Comparison of ENCODE assay signal across 11 cellular contexts in genomic region chr5:132677191-132677590, GRCh38. TPM values are rescaled to one million over a fixed set of nuclear protein-coding genes. Genes with fewer than 3 reads are reported as not detected.
A peak's percentile ranks its signal among the peaks of the same experiment; 100 is the strongest.
DNase-seq lines count a peak whose midpoint lies in the region; ATAC-seq and TF ChIP-seq lines count a peak whose summit lies in the region.
"Had no signal": no experiment of that assay in that cellular context is flagged by ENCODE, and none has a peak within 500 bp of the region (broad histone marks: within the 10 kb centered on the region; RNA-seq: fewer than 3 reads in every experiment).

No MANE protein-coding gene starts in this region.

- H3K36me3 Mint-ChIP-seq in endothelial cell (ENCODE audit: low read depth, unreplicated experiment): peaks cover 4% of the 10 kb centered on the region
- no peaks in the 10 kb centered on the region for H3K36me3 Mint-ChIP-seq in nephron (ENCODE audit: low read depth)

- no peak for ATAC-seq in GM21390 (IDR thresholded peaks at IDR 0.05; ENCODE audit: unreplicated experiment)

- no peak overlapping the region for H3K4me3 ChIP-seq in BE2C (ENCODE audit: low read depth, low read length)

- H3K36me3 ChIP-seq in BE2C: no peaks in the 10 kb centered on the region

- H3K4me3 Mint-ChIP-seq in endothelial cell (ENCODE audit: unreplicated experiment) (no peak overlapping the region), nephron (no peak overlapping the region)

- TF ChIP-seq CTCF in BE2C (IDR thresholded peaks at IDR 0.05; ENCODE audit: low read depth, low read length) (no peak), endothelial cell (IDR thresholded peaks at IDR 0.05; ENCODE audit: unreplicated experiment) (no peak), nephron (IDR thresholded peaks at IDR 0.05; ENCODE audit: unreplicated experiment in 3 of 3) (peak in 1 of 3 experiments; percentile 14)

- no peaks in the 10 kb centered on the region for H3K9me3 ChIP-seq in BE2C

- DNase-seq in BE2C (peak; percentile 45), NCI-H460 (ENCODE audit: extremely low read depth, low read depth) (peak; percentile 53), endothelial cell (ENCODE audit: low spot score) (peak; percentile 21), NCI-H510A treated with DMSO at 0.1 percent for 48 hours (lab: John Stamatoyannopoulos, UW) (no peak), NCI-H1417 treated with DMSO at 0.1 percent for 48 hours (lab: John Stamatoyannopoulos, UW) (no peak)
- no peak for DNase-seq in activated CD4-positive, alpha-beta T cell treated with anti-CD3 and anti-CD28 coated beads, Interleukin-2, amount 50 U/mL, for 48 hours
- DNase-seq: activated T-cell treated with anti-CD3 and anti-CD28 coated beads, Interleukin-2, amount 50 U/mL, for 48 hours; DMS 273 treated with DMSO at 0.1 percent for 48 hours; NCI-H2107 had no signal

- H3K4me1 ChIP-seq in BE2C: no peaks in the 10 kb centered on the region

- H3K27ac Mint-ChIP-seq in endothelial cell (ENCODE audit: unreplicated experiment) (no peak overlapping the region), nephron (peak overlapping the region in 2 of 3 experiments; percentile 2 to 16)

- H3K27me3 Mint-ChIP-seq in endothelial cell (ENCODE audit: unreplicated experiment) (no peaks in the 10 kb centered on the region), nephron (ENCODE audit: low read depth) (peaks cover 3% of the 10 kb centered on the region)

- peaks cover 6% of the 10 kb centered on the region for H3K4me1 Mint-ChIP-seq in endothelial cell (ENCODE audit: unreplicated experiment)
- peaks cover 4% of the 10 kb centered on the region for H3K4me1 Mint-ChIP-seq in nephron

- no peaks in the 10 kb centered on the region for H3K27me3 ChIP-seq in BE2C

- no peaks in the 10 kb centered on the region for H3K9me3 Mint-ChIP-seq in endothelial cell (ENCODE audit: unreplicated experiment)
- H3K9me3 Mint-ChIP-seq in nephron: no peaks in the 10 kb centered on the region

RNA-seq across cellular contexts. Expression of gene IL4, which starts 3.4 kb away (rescaled TPM):
- polyA plus RNA-seq in BE2C (2012; ENCODE audit: insufficient read depth, insufficient read length, low read depth): not detected
- not detected in 2 replicates for total RNA-seq in NCI-H460 (2014; rRNA removed; shearing (Covaris generic))
- polyA plus RNA-seq in NCI-H460 (2014; cell fraction: nucleus; rRNA removed): not detected in 2 replicates
- not detected for total RNA-seq in endothelial cell (ENCODE audit: unreplicated experiment)

RNA-seq across cellular contexts. Expression of gene IL13, which starts 19.2 kb away (rescaled TPM):
- not detected for polyA plus RNA-seq in BE2C (2012; ENCODE audit: insufficient read depth, insufficient read length, low read depth)
- total RNA-seq in NCI-H460 (2014; rRNA removed; shearing (Covaris generic)): not detected in 2 replicates
- not detected in 2 replicates for polyA plus RNA-seq in NCI-H460 (2014; cell fraction: nucleus; rRNA removed)
- not detected for total RNA-seq in endothelial cell (ENCODE audit: unreplicated experiment)

Comparison
In these comparisons a context has a peak if more than half of its experiments do, and no peak if none do; other contexts are left out.
1. DNase-seq: peak in BE2C (single experiment), NCI-H460 (single experiment) and endothelial cell (single experiment); none in NCI-H510A treated with DMSO at 0.1 percent for 48 hours (single experiment), NCI-H1417 treated with DMSO at 0.1 percent for 48 hours (single experiment) and activated CD4-positive, alpha-beta T cell treated with anti-CD3 and anti-CD28 coated beads, Interleukin-2, amount 50 U/mL, for 48 hours (0 of 2).